ENCODE assay signal across 8 cellular contexts in genomic region chr6:36386495-36387439, GRCh38. TPM values are rescaled to one million over a fixed set of nuclear protein-coding genes. Genes with fewer than 3 reads are reported as not detected.
DNase-seq lines count a peak whose midpoint lies in the region; ATAC-seq and TF ChIP-seq lines count a peak whose summit lies in the region.

No MANE protein-coding gene starts in this region.

- no TSS peak for BruUV-seq in Caco-2 (replicated peaks; lab: Mats Ljungman, UMichigan)

- H3K4me3 ChIP-seq in Caco-2 (ENCODE audit: low read depth, low read length) (peak overlapping the region; percentile 55), tibial artery (peak overlapping the region; percentile 67 to 73)

- DNase-seq in Caco-2: peak in 1 of 2 experiments; percentile 28
- peak; percentile 44 for DNase-seq in HuH-7 (ENCODE audit: low spot score)
- peak; percentile 12 to 23 for DNase-seq in activated CD4-positive, alpha-beta T cell treated with anti-CD3 and anti-CD28 coated beads, Interleukin-2, amount 50 U/mL, for 4 hours
- peak; percentile 20 to 50 for DNase-seq in erythroblast (lab: John Stamatoyannopoulos, UW)
- DNase-seq in mucosa of gallbladder (ENCODE audit: low spot score): peak; percentile 25
- peak in 1 of 2 donors; percentile 35 for DNase-seq in tibial artery
- no peak for DNase-seq in NCI-H1048 (lab: John Stamatoyannopoulos, UW)

- POLR2A ChIA-PET in Caco-2 (lab: Charles Lee): interaction anchor here (0.6 kb wide), 1 partner anchor 54 kb away, joined by 4 read pairs; no protein-coding TSS in a partner anchor

- intact Hi-C loops in Caco-2 (cut with micrococcal nuclease; ENCODE audit: unreplicated experiment): loop anchor here (2.0 kb wide), 1 partner anchor 18 kb away; no protein-coding TSS in a partner anchor
- intact Hi-C loops in tibial artery (cut with DNase I; ENCODE audit: low total_unique reads): no loop called here

- peaks cover 3% of the 10 kb centered on the region; the same call in 1 of the 2 replicates for H3K27me3 ChIP-seq in Caco-2 (replicated peaks; ENCODE audit: control insufficient read depth, insufficient read depth, low read length)
- H3K27me3 ChIP-seq in tibial artery: no peaks in the 10 kb centered on the region

- H3K4me1 Mint-ChIP-seq in Caco-2 (ENCODE audit: low read depth, unreplicated experiment): peaks cover 4% of the 10 kb centered on the region

- peak overlapping the region; percentile 39 to 63 for H3K27ac ChIP-seq in tibial artery

- H3K9me3 Mint-ChIP-seq in Caco-2 (ENCODE audit: unreplicated experiment): no peaks in the 10 kb centered on the region

- H3K36me3 Mint-ChIP-seq in Caco-2 (ENCODE audit: insufficient read depth, unreplicated experiment): no peaks in the 10 kb centered on the region

- TF ChIP-seq POLR2A in erythroblast (IDR thresholded peaks at IDR 0.05; ENCODE audit: low read length): no peak

- TF ChIP-seq CTCF in Caco-2 (IDR thresholded peaks at IDR 0.05; ENCODE audit: insufficient read depth in 1 of 2, low read depth in 1 of 2, low read length in 1 of 2, severe bottlenecking in 1 of 2, unreplicated experiment in 1 of 2) (no peak), tibial artery (IDR thresholded peaks at IDR 0.05) (peak; percentile 9 to 12)

- no peak for ATAC-seq in HG02798 (IDR thresholded peaks at IDR 0.05; ENCODE audit: poor library complexity, unreplicated experiment)

- peaks cover 5% of the 10 kb centered on the region for H3K27me3 Mint-ChIP-seq in Caco-2 (ENCODE audit: insufficient read depth, unreplicated experiment)

- H3K4me1 ChIP-seq in Caco-2 (no peaks in the 10 kb centered on the region), tibial artery (peaks cover 0 to 35% (median 13%) of the 10 kb centered on the region in 4 donors)

- CTCF ChIA-PET in Caco-2 (lab: Charles Lee): interaction anchor here (1.2 kb wide), 1 partner anchor 19 kb away, joined by 4 read pairs; no protein-coding TSS in a partner anchor

- no peaks in the 10 kb centered on the region for H3K36me3 ChIP-seq in Caco-2 (ENCODE audit: control insufficient read depth, insufficient read depth, low read length)
- H3K36me3 ChIP-seq in tibial artery: no peaks in the 10 kb centered on the region

- H3K27ac Mint-ChIP-seq in Caco-2 (ENCODE audit: unreplicated experiment): no peak overlapping the region

- H3K9me3 ChIP-seq in Caco-2: no peaks in the 10 kb centered on the region
- H3K9me3 ChIP-seq in tibial artery: no peaks in the 10 kb centered on the region

- peak overlapping the region; percentile 80 for H3K4me3 Mint-ChIP-seq in Caco-2 (ENCODE audit: unreplicated experiment)

RNA-seq across cellular contexts. Expression of gene ETV7, which starts 0.7 kb away (rescaled TPM):
- total RNA-seq in Caco-2 (2022) (0.52 and 0.79 TPM in 2 replicates), mucosa of gallbladder (2.5 TPM)

RNA-seq across cellular contexts. Expression of gene BNIP5, which starts 50.1 kb away (rescaled TPM):
- total RNA-seq in Caco-2 (2022) (0.50 and 0.53 TPM in 2 replicates), mucosa of gallbladder (7.4 TPM)

RNA-seq across cellular contexts. Expression of gene PXT1, which starts 55.9 kb away (rescaled TPM):
- not detected in 2 replicates for total RNA-seq in Caco-2 (2022)
- total RNA-seq in mucosa of gallbladder: not detected

RNA-seq across cellular contexts. Expression of gene KCTD20, which starts 56.0 kb away (rescaled TPM):
- total RNA-seq in Caco-2 (2022) (28.1 and 32.4 TPM in 2 replicates), mucosa of gallbladder (37.2 TPM)

Comparison
In these comparisons a context has a peak if more than half of its experiments do, and no peak if none do; other contexts are left out.
1. CTCF ChIP-seq: peak in tibial artery (2 of 2); none in Caco-2 (0 of 2).